ENCODE assay signal across 8 cellular contexts in the genomic region with DNA sequence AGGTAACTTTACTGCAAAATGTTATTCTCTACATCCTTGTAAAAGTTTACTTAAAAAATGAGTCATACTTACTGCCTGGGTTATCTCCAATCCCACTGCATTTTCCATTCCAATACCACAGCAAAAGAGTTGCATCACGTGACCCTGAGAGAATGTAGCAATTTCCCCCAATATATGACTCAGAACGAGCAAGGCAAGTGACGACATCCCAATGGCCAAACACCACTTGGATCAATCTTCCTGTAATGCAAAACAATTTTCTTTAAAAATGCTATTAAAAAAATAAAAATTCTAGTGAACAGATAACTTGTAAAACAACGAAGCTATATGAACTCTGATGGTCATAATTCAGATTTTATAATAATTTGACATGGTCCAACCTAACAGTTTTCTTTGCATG.
A peak's percentile ranks its signal among the peaks of the same experiment; 100 is the strongest.
DNase-seq lines count a peak whose midpoint lies in the region; ATAC-seq and TF ChIP-seq lines count a peak whose summit lies in the region.

No MANE protein-coding gene starts in this region.

- H4K20me1 ChIP-seq in IMR-90 (ENCODE audit: insufficient read depth, low read length) = no peaks in the 10 kb centered on the region

- H2AK5ac ChIP-seq in IMR-90 (ENCODE audit: low read depth, low read length) = no peak overlapping the region

- H3K9me3 ChIP-seq in IMR-90 (ENCODE audit: control insufficient read depth, insufficient read depth, low read length) (no peaks in the 10 kb centered on the region), T-helper 17 cell (ENCODE audit: control insufficient read depth, low read length, poor library complexity, severe bottlenecking) (no peaks in the 10 kb centered on the region)

- H3K9me1 ChIP-seq in IMR-90 (ENCODE audit: insufficient read depth, low read length) = no peaks in the 10 kb centered on the region

- no peaks in the 10 kb centered on the region for H3K9me3 Mint-ChIP-seq in activated T-helper 17 cell treated with anti-CD3 and anti-CD28 coated beads, Interleukin-2, amount 50 U/mL, for 72 hours

- no peak overlapping the region for H2AFZ ChIP-seq in IMR-90 (replicated peaks; ENCODE audit: low read length, poor library complexity)

- no peak overlapping the region for H3K23ac ChIP-seq in IMR-90 (ENCODE audit: low read depth, low read length)

- H2BK20ac ChIP-seq in IMR-90 (ENCODE audit: low read depth, low read length) = no peak overlapping the region

- H2BK5ac ChIP-seq in IMR-90 (ENCODE audit: low read depth, low read length, poor library complexity, severe bottlenecking) = peak overlapping the region; percentile 77

- no peak overlapping the region for H2BK15ac ChIP-seq in IMR-90 (ENCODE audit: low read depth, low read length)

- H2AK9ac ChIP-seq in IMR-90 (replicated peaks; ENCODE audit: low read depth, low read length, poor library complexity) = no peak overlapping the region

- no peak overlapping the region for H2BK120ac ChIP-seq in IMR-90 (ENCODE audit: low read depth, low read length)

- no peak overlapping the region for H3K4ac ChIP-seq in IMR-90 (ENCODE audit: low read depth, low read length)

- TF ChIP-seq RAD21 in IMR-90 (IDR thresholded peaks at IDR 0.05; ENCODE audit: low read length) = 0 out of 2 replicates have a peak, but pooled peaks have one; percentile 9

- CTCF ChIA-PET in IMR-90 (lab: Yijun Ruan, JAX) = no interaction called here

- no peaks in the 10 kb centered on the region for H3K27me3 ChIP-seq in IMR-90 (ENCODE audit: control insufficient read depth, insufficient read depth, low read length)

- no peak overlapping the region for H3K56ac ChIP-seq in IMR-90 (ENCODE audit: extremely low read depth, insufficient read depth, low read length)

- H3K79me1 ChIP-seq in IMR-90 (ENCODE audit: low read depth in 1 of 2, low read length in 2 of 2) = peaks cover 0 to 3% of the 10 kb centered on the region in 2 experiments; a peak in 1 of 4 replicates

- peak overlapping the region; percentile 48 for H3K27ac Mint-ChIP-seq in activated T-helper 17 cell treated with anti-CD3 and anti-CD28 coated beads, Interleukin-2, amount 50 U/mL, for 72 hours
- H3K27ac Mint-ChIP-seq in T-helper 17 cell = no peak overlapping the region

- DNase-seq in ACHN (peak; percentile 89), IMR-90 (peak; percentile 98), islet precursor cell (peak; percentile 77), T-helper 17 cell (no peak), NCI-H524 treated with DMSO at 0.1 percent for 48 hours (lab: John Stamatoyannopoulos, UW) (no peak)
- no peak for DNase-seq in NK-92 treated with Interleukin-12 subunit alpha and Interleukin-12 subunit beta, amount 100 ng/mL, for 24 hours (lab: John Stamatoyannopoulos, UW)

- intact Hi-C loops in IMR-90 (cut with micrococcal nuclease) = no loop called here

- no peaks in the 10 kb centered on the region for H3K27me3 Mint-ChIP-seq in activated T-helper 17 cell treated with anti-CD3 and anti-CD28 coated beads, Interleukin-2, amount 50 U/mL, for 72 hours
- no peaks in the 10 kb centered on the region for H3K27me3 Mint-ChIP-seq in T-helper 17 cell

- dilution Hi-C loops in IMR-90 (cut with HindIII; ENCODE audit: low sequenced_read_pairs, unreplicated experiment) = no loop called here

- peak overlapping the region; percentile 8; the same call in 1 of the 2 replicates for H3K27ac ChIP-seq in IMR-90 (ENCODE audit: insufficient read depth, low read length)

- POLR2A ChIA-PET in IMR-90 (lab: Charles Lee; ENCODE audit: unreplicated experiment) = no interaction called here

- H3K4me2 ChIP-seq in IMR-90 (ENCODE audit: low read depth, low read length) = no peak overlapping the region

- no CpG with 5 or more reads among the region's 4 CpGs for WGBS in IMR-90 (ENCODE audit: extremely low coverage in 2 of 2, insufficient read length in 1 of 2), 2 experiments

- no TSS peak for BruUV-seq in IMR-90 (replicated peaks; lab: Mats Ljungman, UMichigan)

- H3K4me1 Mint-ChIP-seq in activated T-helper 17 cell treated with anti-CD3 and anti-CD28 coated beads, Interleukin-2, amount 50 U/mL, for 72 hours = peaks cover 5% of the 10 kb centered on the region
- no peaks in the 10 kb centered on the region for H3K4me1 Mint-ChIP-seq in T-helper 17 cell

- H4K5ac ChIP-seq in IMR-90 (ENCODE audit: low read depth, low read length) = no peak overlapping the region

- ATAC-seq in IMR-90 (ENCODE audit: low read depth) = peak; percentile 71
- peak; percentile 79 for ATAC-seq in activated T-helper 17 cell treated with anti-CD3 and anti-CD28 coated beads, Interleukin-2, amount 50 U/mL, for 72 hours (replicated peaks)
- ATAC-seq in T-helper 17 cell = no peak
- ATAC-seq in HG03460 (IDR thresholded peaks at IDR 0.05; ENCODE audit: unreplicated experiment) = no peak

- no peaks in the 10 kb centered on the region for H3K36me3 ChIP-seq in IMR-90 (ENCODE audit: control insufficient read depth, insufficient read depth, low read length)

- H3K4me3 Mint-ChIP-seq in activated T-helper 17 cell treated with anti-CD3 and anti-CD28 coated beads, Interleukin-2, amount 50 U/mL, for 72 hours = no peak overlapping the region
- no peak overlapping the region for H3K4me3 Mint-ChIP-seq in T-helper 17 cell

- H3K4me1 ChIP-seq in IMR-90 (ENCODE audit: control insufficient read depth, insufficient read depth, low read length) = peaks cover 2% of the 10 kb centered on the region; the same call in 1 of the 2 replicates

- no peak overlapping the region for H3K18ac ChIP-seq in IMR-90 (ENCODE audit: low read depth, low read length)

- no peak overlapping the region for H3K9ac ChIP-seq in IMR-90 (ENCODE audit: low read depth, low read length)

- H3K4me3 ChIP-seq in IMR-90 (ENCODE audit: insufficient read depth, low read depth, low read length) = no peak overlapping the region

- no peak overlapping the region for H3K14ac ChIP-seq in IMR-90 (replicated peaks; ENCODE audit: low read depth, low read length)

- no peak for TF ChIP-seq POLR2A in IMR-90 (IDR thresholded peaks at IDR 0.05; ENCODE audit: low read depth, low read length)

- H4K8ac ChIP-seq in IMR-90 (ENCODE audit: low read depth in 2 of 2, low read length in 2 of 2) = no peak overlapping the region; a peak in 1 of 4 replicates

- in situ Hi-C loops in ACHN (cut with HindIII; ENCODE audit: low pct_ligation_motif_present, low pct_unique_long_range_greater_than_20kb, low sequenced_read_pairs) = no loop called here
- in situ Hi-C loops in IMR-90 (cut with MboI; ENCODE audit: low sequenced_read_pairs) = no loop called here

- H3K36me3 Mint-ChIP-seq in activated T-helper 17 cell treated with anti-CD3 and anti-CD28 coated beads, Interleukin-2, amount 50 U/mL, for 72 hours (ENCODE audit: low read depth) = peaks cover 37% of the 10 kb centered on the region
- peaks cover 2% of the 10 kb centered on the region for H3K36me3 Mint-ChIP-seq in T-helper 17 cell (ENCODE audit: low read depth)

- TF ChIP-seq CTCF in IMR-90 (conservative IDR thresholded peaks at IDR 0.05; ENCODE audit: low read depth, low read length) = no peak

- H4K91ac ChIP-seq in IMR-90 (ENCODE audit: insufficient read depth, low read depth, low read length) = no peak overlapping the region

TF ChIP-seq in IMR-90, 13 proteins besides CTCF, POLR2A, EP300 and RAD21:
- peak; percentile 99 for TF ChIP-seq FOS (IDR thresholded peaks at IDR 0.05; ENCODE audit: low read depth, low read length)
- TF ChIP-seq RCOR1 (IDR thresholded peaks at IDR 0.05; ENCODE audit: insufficient replicate concordance, low read length) = no peak
- no peak for TF ChIP-seq CHD1 (IDR thresholded peaks at IDR 0.05; ENCODE audit: low read depth, low read length)
- TF ChIP-seq BHLHE40 (IDR thresholded peaks at IDR 0.05; ENCODE audit: low read depth, low read length) = peak; percentile 95
- TF ChIP-seq, protein P1, sequence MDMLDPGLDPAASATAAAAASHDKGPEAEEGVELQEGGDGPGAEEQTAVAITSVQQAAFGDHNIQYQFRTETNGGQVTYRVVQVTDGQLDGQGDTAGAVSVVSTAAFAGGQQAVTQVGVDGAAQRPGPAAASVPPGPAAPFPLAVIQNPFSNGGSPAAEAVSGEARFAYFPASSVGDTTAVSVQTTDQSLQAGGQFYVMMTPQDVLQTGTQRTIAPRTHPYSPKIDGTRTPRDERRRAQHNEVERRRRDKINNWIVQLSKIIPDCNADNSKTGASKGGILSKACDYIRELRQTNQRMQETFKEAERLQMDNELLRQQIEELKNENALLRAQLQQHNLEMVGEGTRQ (IDR thresholded peaks at IDR 0.05; ENCODE audit: low read depth, low read length) = peak; percentile 99
- TF ChIP-seq MAFK (IDR thresholded peaks at IDR 0.05; ENCODE audit: low read depth, low read length) = peak; percentile 38; the same call in 1 of the 2 replicates
- TF ChIP-seq CEBPB (IDR thresholded peaks at IDR 0.05; ENCODE audit: low read depth, low read length) = peak; percentile 99
- no peak for TF ChIP-seq SMC3 (IDR thresholded peaks at IDR 0.05; ENCODE audit: low read depth, low read length)
- TF ChIP-seq MAZ (IDR thresholded peaks at IDR 0.05; ENCODE audit: borderline replicate concordance, low read depth, low read length) = no peak

Comparison
In these comparisons a context has a peak if more than half of its experiments do, and no peak if none do; other contexts are left out.
1. DNase-seq: peak in ACHN (single experiment), IMR-90 (single experiment) and islet precursor cell (single experiment); none in T-helper 17 cell (0 of 3), NCI-H524 treated with DMSO at 0.1 percent for 48 hours (single experiment) and NK-92 treated with Interleukin-12 subunit alpha and Interleukin-12 subunit beta, amount 100 ng/mL, for 24 hours (single experiment).
2. ATAC-seq: peak in IMR-90 (single experiment) and activated T-helper 17 cell treated with anti-CD3 and anti-CD28 coated beads, Interleukin-2, amount 50 U/mL, for 72 hours (single experiment); none in T-helper 17 cell (single experiment) and HG03460 (single experiment).